ENCODE assay signal across 20 cellular contexts in the genomic region with DNA sequence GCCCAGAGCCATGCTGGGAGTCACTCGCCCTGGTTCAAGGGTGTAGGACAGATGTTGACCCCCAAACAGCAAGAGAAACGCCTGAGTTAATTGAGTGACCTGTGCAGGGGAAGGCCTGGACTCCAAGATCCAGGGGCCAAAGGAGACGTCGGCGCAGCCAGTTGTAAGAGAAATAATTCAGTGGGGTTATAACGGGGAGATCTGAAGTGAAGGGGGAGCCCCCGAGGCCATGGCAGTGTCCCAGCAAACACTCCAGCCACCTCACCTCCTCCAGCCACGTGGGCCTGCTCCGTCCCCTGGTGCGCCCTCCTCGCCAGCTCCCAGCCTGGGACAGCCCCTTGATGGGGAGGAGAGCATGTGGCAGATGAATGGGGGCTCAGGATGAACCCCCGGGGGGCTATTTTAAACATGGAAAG.
"Had no signal": no experiment of that assay in that cellular context is flagged by ENCODE, and none has a peak within 500 bp of the region (broad histone marks: within the 10 kb centered on the region; RNA-seq: fewer than 3 reads in every experiment).

No MANE protein-coding gene starts in this region.

- DNase-seq: activated CD4-positive, alpha-beta T cell treated with anti-CD3 and anti-CD28 coated beads for 36 hours; activated CD4-positive, alpha-beta T cell treated with anti-CD3 and anti-CD28 coated beads, Interleukin-2, amount 50 U/mL, for 48 hours; activated naive CD4-positive, alpha-beta T cell treated with Interleukin-2 at 50 U/mL for 16 hours; activated naive CD8-positive, alpha-beta T cell treated with anti-CD3 and anti-CD28 coated beads for 36 hours; activated T-cell treated with anti-CD3 and anti-CD28 coated beads, Interleukin-2, amount 50 U/mL, for 24 hours; colonic mucosa; effector memory CD8-positive, alpha-beta T cell; glutamatergic neuron; hippocampal formation; left cardiac atrium; mesenchymal stem cell; mucosa of descending colon; stimulated activated CD4-positive, alpha-beta T cell treated with anti-CD3 and anti-CD28 coated beads, Interleukin-4, amount 100 ng/mL, for 24 hours; stimulated activated naive CD4-positive, alpha-beta T cell treated with Interleukin-2 at 50 U/mL for 16 hours; T1000 had no signal

- H3K4me1 Mint-ChIP-seq: activated CD4-positive, alpha-beta T cell treated with anti-CD3 and anti-CD28 coated beads for 36 hours; activated naive CD8-positive, alpha-beta T cell treated with anti-CD3 and anti-CD28 coated beads for 36 hours; activated T-helper 17 cell treated with anti-CD3 and anti-CD28 coated beads, Interleukin-2, amount 50 U/mL, for 72 hours; central memory CD8-positive, alpha-beta T cell had no signal

- H3K36me3 Mint-ChIP-seq: activated naive CD8-positive, alpha-beta T cell treated with anti-CD3 and anti-CD28 coated beads for 36 hours; WTC11 had no signal

- H3K27ac Mint-ChIP-seq: activated CD4-positive, alpha-beta T cell treated with anti-CD3 and anti-CD28 coated beads for 36 hours; activated naive CD8-positive, alpha-beta T cell treated with anti-CD3 and anti-CD28 coated beads for 36 hours; activated T-cell treated with anti-CD3 and anti-CD28 coated beads, Interleukin-2, amount 50 U/mL, for 24 hours; activated T-helper 17 cell treated with anti-CD3 and anti-CD28 coated beads, Interleukin-2, amount 50 U/mL, for 72 hours; effector memory CD8-positive, alpha-beta T cell; WTC11 had no signal

- H3K9me3 Mint-ChIP-seq: activated naive CD8-positive, alpha-beta T cell treated with anti-CD3 and anti-CD28 coated beads for 36 hours; activated T-cell treated with anti-CD3 and anti-CD28 coated beads, Interleukin-2, amount 50 U/mL, for 24 hours; activated T-helper 17 cell treated with anti-CD3 and anti-CD28 coated beads, Interleukin-2, amount 50 U/mL, for 72 hours; central memory CD8-positive, alpha-beta T cell; effector memory CD8-positive, alpha-beta T cell; neural crest cell; WTC11 had no signal

- H3K4me3 Mint-ChIP-seq: activated CD4-positive, alpha-beta T cell treated with anti-CD3 and anti-CD28 coated beads for 36 hours; activated naive CD8-positive, alpha-beta T cell treated with anti-CD3 and anti-CD28 coated beads for 36 hours; activated T-cell treated with anti-CD3 and anti-CD28 coated beads, Interleukin-2, amount 50 U/mL, for 24 hours; activated T-helper 17 cell treated with anti-CD3 and anti-CD28 coated beads, Interleukin-2, amount 50 U/mL, for 72 hours; central memory CD8-positive, alpha-beta T cell; effector memory CD8-positive, alpha-beta T cell; neural crest cell; WTC11 had no signal

- ATAC-seq: activated CD4-positive, alpha-beta T cell treated with anti-CD3 and anti-CD28 coated beads for 36 hours; activated T-helper 17 cell treated with anti-CD3 and anti-CD28 coated beads, Interleukin-2, amount 50 U/mL, for 72 hours; effector memory CD8-positive, alpha-beta T cell; esophagus mucosa; left cardiac atrium; mucosa of descending colon; WTC11 had no signal
